ENCODE assay signal across 1 cellular context in genomic region chr12:108835860-108836634, GRCh38.
TF ChIP-seq lines count a peak whose summit lies in the region.

No MANE protein-coding gene starts in this region.

TF ChIP-seq in K562, 482 proteins besides CTCF, POLR2A, EP300 and RAD21 (continued from another document):
- TF ChIP-seq ZNF274 (IDR thresholded peaks at IDR 0.05; ENCODE audit: borderline replicate concordance, low read depth, low read length) = peak; percentile 61; the same call in 1 of the 2 replicates
